ENCODE assay signal across 10 cellular contexts in genomic region chr3:80241791-80242190, GRCh38.
"Had no signal": no experiment of that assay in that cellular context is flagged by ENCODE, and none has a peak within 500 bp of the region (broad histone marks: within the 10 kb centered on the region; RNA-seq: fewer than 3 reads in every experiment).

No MANE protein-coding gene starts in this region.

- H2AFZ ChIP-seq: GM23248 had no signal

- FAIRE-seq: H1, H54 had no signal

- ATAC-seq: HCT116 had no signal

- H3K9me3 Mint-ChIP-seq: H9 had no signal

- H3K27ac ChIP-seq: GM23248 had no signal

- H3K4me3 ChIP-seq: GM23248, HAP-1 had no signal

- H3K4me3 Mint-ChIP-seq: H9, HFFc6 had no signal

- H3K9me3 ChIP-seq: HAP-1 had no signal

- DNase-seq: GM23248, GOT3, H7, H9, HCEC 1CT, HFFc6 had no signal

- H3K36me3 ChIP-seq: HAP-1 had no signal

- H3K27ac Mint-ChIP-seq: HFFc6 had no signal
